ENCODE assay signal across 16 cellular contexts in the genomic region with DNA sequence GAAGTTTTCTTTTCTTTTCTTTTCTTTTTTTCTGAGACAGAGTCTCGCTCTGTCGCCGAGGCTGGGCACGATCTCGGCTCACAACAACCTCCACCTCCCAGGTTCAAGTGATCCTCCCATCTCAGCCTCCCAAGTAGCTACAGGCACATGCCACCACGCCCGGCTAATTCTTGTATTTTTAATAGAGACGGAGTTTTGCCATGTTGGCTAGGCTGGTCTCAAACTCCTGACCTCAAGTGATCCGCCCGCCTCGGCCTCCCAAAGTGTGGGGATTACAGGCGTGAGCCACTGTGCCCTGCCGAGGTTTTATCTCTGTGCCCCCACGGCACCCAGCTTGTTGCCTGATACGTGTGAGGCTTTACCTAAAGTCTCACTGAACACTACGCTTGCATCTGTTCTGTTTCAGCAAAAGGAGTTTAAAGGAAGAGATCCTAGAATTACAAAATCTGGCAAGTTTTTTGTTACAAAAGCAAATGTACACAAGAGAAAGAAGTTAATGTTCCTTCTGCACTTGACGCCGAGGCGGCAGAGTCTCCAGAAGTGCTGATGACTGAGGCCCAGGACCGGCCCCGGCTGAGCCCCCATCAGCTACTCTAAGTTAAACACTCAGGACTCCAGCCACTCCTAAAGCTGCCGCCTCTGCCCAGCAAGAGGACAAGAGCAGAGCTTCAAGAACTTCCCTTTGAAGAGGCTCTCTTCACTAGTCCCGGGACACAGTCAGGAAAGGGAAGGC.
"Had no signal": no experiment of that assay in that cellular context is flagged by ENCODE, and none has a peak within 500 bp of the region (broad histone marks: within the 10 kb centered on the region; RNA-seq: fewer than 3 reads in every experiment).

No MANE protein-coding gene starts in this region.

- H3K9me3 Mint-ChIP-seq: naive thymus-derived CD8-positive, alpha-beta T cell; type B pancreatic cell had no signal

- H3K4me3 Mint-ChIP-seq: naive thymus-derived CD8-positive, alpha-beta T cell; type B pancreatic cell had no signal

- H3K9me3 ChIP-seq: heart left ventricle, mucosa of descending colon, neutrophil, ovary, right atrium auricular region, sigmoid colon had no signal

- DNase-seq: effector memory CD4-positive, alpha-beta T cell; heart left ventricle; hypothalamus; kidney glomerular epithelial cell; mesendoderm; mucosa of descending colon; naive thymus-derived CD8-positive, alpha-beta T cell; sigmoid colon; stimulated activated CD4-positive, alpha-beta T cell treated with anti-CD3 and anti-CD28 coated beads, Interleukin-2, amount 100 ng/mL, for 24 hours; stimulated activated naive CD4-positive, alpha-beta T cell treated with Interleukin-2 at 50 U/mL for 16 hours had no signal

- H3K27ac Mint-ChIP-seq: type B pancreatic cell had no signal

- ATAC-seq: esophagus mucosa; heart left ventricle; mucosa of descending colon; naive thymus-derived CD8-positive, alpha-beta T cell had no signal

- H3K36me3 ChIP-seq: neutrophil, ovary had no signal

- H3K4me1 ChIP-seq: heart left ventricle, right atrium auricular region, sigmoid colon had no signal

- H3K4me3 ChIP-seq: heart left ventricle, mucosa of descending colon, ovary, right atrium auricular region, sigmoid colon, skin epidermis had no signal

- H3K27me3 ChIP-seq: heart left ventricle, ovary, right atrium auricular region, sigmoid colon had no signal

- H3K36me3 Mint-ChIP-seq: type B pancreatic cell had no signal

- H3K27ac ChIP-seq: heart left ventricle, neutrophil, ovary, right atrium auricular region, sigmoid colon, skin epidermis had no signal
